In the genomic region with DNA sequence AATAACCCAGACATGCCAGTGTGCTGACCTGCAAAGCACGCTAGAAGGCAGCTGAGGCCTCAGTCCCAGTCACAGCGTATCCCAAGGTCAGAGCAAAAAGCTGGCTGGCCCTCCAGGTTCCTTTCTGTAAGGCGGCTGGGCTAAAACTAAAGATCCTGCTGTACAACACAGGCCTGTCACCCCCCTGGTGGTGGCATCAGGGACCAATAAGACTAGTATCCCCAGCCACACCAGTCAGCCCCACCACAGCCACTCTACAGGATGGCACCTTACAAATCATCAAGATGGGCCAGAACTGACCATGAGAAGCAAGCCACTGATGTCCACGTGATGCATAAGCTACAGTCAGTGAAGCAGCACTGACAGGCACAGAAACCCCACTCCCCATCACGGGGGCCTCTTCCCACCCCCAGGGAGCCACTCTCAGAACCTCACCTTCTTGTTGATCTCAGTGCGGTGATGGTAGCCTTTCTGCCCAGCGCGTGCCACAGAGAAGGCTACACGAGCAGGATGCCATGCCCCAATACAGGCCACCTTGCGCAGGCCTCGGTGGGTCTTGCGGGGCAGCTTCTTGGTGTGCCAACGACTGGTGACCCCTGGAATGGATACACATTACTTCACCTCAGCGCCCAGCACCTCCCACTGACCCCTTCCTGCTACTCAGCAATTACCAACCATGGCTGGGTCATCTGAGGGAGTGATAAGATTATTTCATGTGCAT, we compare ENCODE assay signal across 10 cellular contexts. TPM values are rescaled to one million over a fixed set of nuclear protein-coding genes. Genes with fewer than 3 reads are reported as not detected.
A peak's percentile ranks its signal among the peaks of the same experiment; 100 is the strongest.
DNase-seq lines count a peak whose midpoint lies in the region; ATAC-seq and TF ChIP-seq lines count a peak whose summit lies in the region.
"Had no signal": no experiment of that assay in that cellular context is flagged by ENCODE, and none has a peak within 500 bp of the region (broad histone marks: within the 10 kb centered on the region; RNA-seq: fewer than 3 reads in every experiment).

No MANE protein-coding gene starts in this region.

- H3K9me3 ChIP-seq in CD4-positive, alpha-beta T cell (ENCODE audit: control insufficient read depth, low read length), result no peaks in the 10 kb centered on the region
- no peaks in the 10 kb centered on the region for H3K9me3 ChIP-seq in right lobe of liver
- H3K9me3 ChIP-seq: neutrophil had no signal

- DNase-seq in CD4-positive, alpha-beta T cell, result no peak
- DNase-seq in HFFc6 (peak; percentile 25), astrocyte of the spinal cord (ENCODE audit: low read depth, low spot score) (no peak), right lobe of liver (no peak), NCI-H187 treated with DMSO at 0.1 percent for 48 hours (lab: John Stamatoyannopoulos, UW) (no peak), NCI-H2171 treated with DMSO at 0.1 percent for 48 hours (lab: John Stamatoyannopoulos, UW) (no peak), DMS79 treated with DMSO at 0.1 percent for 48 hours (lab: John Stamatoyannopoulos, UW) (no peak), NCI-H146 (lab: John Stamatoyannopoulos, UW) (no peak)
- DNase-seq: activated gamma-delta T cell had no signal

- no peak for TF ChIP-seq POLR2A in right lobe of liver (IDR thresholded peaks at IDR 0.05)

- TF ChIP-seq CTCF in CD4-positive, alpha-beta T cell (IDR thresholded peaks at IDR 0.05), result no peak
- TF ChIP-seq CTCF in HFFc6 (IDR thresholded peaks at IDR 0.05), result peak; percentile 66
- peak; percentile 5 for TF ChIP-seq CTCF in astrocyte of the spinal cord (IDR thresholded peaks at IDR 0.05; ENCODE audit: low read depth, low read length)
- peak in 1 of 4 donors; percentile 19 for TF ChIP-seq CTCF in right lobe of liver (IDR thresholded peaks at IDR 0.05)

- peaks cover 82% of the 10 kb centered on the region for H3K36me3 Mint-ChIP-seq in CD4-positive, alpha-beta T cell (ENCODE audit: low read depth)
- peaks cover 76% of the 10 kb centered on the region for H3K36me3 Mint-ChIP-seq in HFFc6 (ENCODE audit: low read depth)

- POLR2A ChIA-PET in CD4-positive, alpha-beta T cell (lab: Charles Lee), result interaction anchor here (1.4 to 5.8 kb wide), 5 partner anchors 14 to 179 kb away, joined by 3 to 96 read pairs (median 5); a partner anchor contains a TSS

- no peaks in the 10 kb centered on the region for H3K9me3 Mint-ChIP-seq in CD4-positive, alpha-beta T cell
- H3K9me3 Mint-ChIP-seq in HFFc6, result peaks cover 12% of the 10 kb centered on the region

- H3K27ac ChIP-seq in CD4-positive, alpha-beta T cell (ENCODE audit: low read depth, low read length), result no peak overlapping the region
- peak overlapping the region in 2 of 3 donors; percentile 4 to 5 for H3K27ac ChIP-seq in right lobe of liver
- H3K27ac ChIP-seq: neutrophil had no signal

- CTCF ChIA-PET in CD4-positive, alpha-beta T cell (lab: Charles Lee), result interaction anchor here (1.7 kb wide), 1 partner anchor 143 kb away, joined by 3 read pairs; no protein-coding TSS in a partner anchor

- H3K27me3 Mint-ChIP-seq in CD4-positive, alpha-beta T cell, result no peaks in the 10 kb centered on the region
- peaks cover 55% of the 10 kb centered on the region for H3K27me3 Mint-ChIP-seq in HFFc6 (ENCODE audit: insufficient read depth)

- no peaks in the 10 kb centered on the region for H3K27me3 ChIP-seq in CD4-positive, alpha-beta T cell (ENCODE audit: control insufficient read depth, insufficient read depth, low read length)
- H3K27me3 ChIP-seq in right lobe of liver, result no peaks in the 10 kb centered on the region

- H3K4me1 Mint-ChIP-seq in CD4-positive, alpha-beta T cell (ENCODE audit: low read depth), result peaks cover 45% of the 10 kb centered on the region
- peaks cover 80% of the 10 kb centered on the region for H3K4me1 Mint-ChIP-seq in HFFc6 (ENCODE audit: low read depth)

- H3K4me1 ChIP-seq in right lobe of liver, result peaks cover 3 to 50% (median 20%) of the 10 kb centered on the region in 4 donors

- in situ Hi-C loops in astrocyte of the spinal cord (cut with HindIII; ENCODE audit: low sequenced_read_pairs), result no loop called here

- no peak overlapping the region for H3K4me3 ChIP-seq in astrocyte of the spinal cord (ENCODE audit: low read depth, low read length)
- H3K4me3 ChIP-seq in right lobe of liver, result no peak overlapping the region

- ATAC-seq in CD4-positive, alpha-beta T cell (ENCODE audit: poor library complexity), result no peak
- no peak for ATAC-seq in right lobe of liver

- intact Hi-C loops in CD4-positive, alpha-beta T cell (cut with DNase I, micrococcal nuclease), result loop anchor here in 1 of 2 experiments (10.0 kb wide), 1 partner anchor 1260 kb away; a partner anchor contains a TSS
- intact Hi-C loops in right lobe of liver (cut with DNase I), result loop anchor here (5.0 to 10.0 kb wide), 2 partner anchors 70 to 142 kb away; a partner anchor contains a TSS

- H3K27ac Mint-ChIP-seq in CD4-positive, alpha-beta T cell, result peak overlapping the region; percentile 20
- H3K27ac Mint-ChIP-seq in HFFc6, result peak overlapping the region; percentile 100

- H3K36me3 ChIP-seq in right lobe of liver, result peaks cover 21 to 65% (median 45%) of the 10 kb centered on the region in 4 donors

- H3K4me3 Mint-ChIP-seq in CD4-positive, alpha-beta T cell, result no peak overlapping the region
- peak overlapping the region; percentile 100 for H3K4me3 Mint-ChIP-seq in HFFc6

- WGBS in right lobe of liver (ENCODE audit: insufficient coverage, low coverage, low lambda C conversion rate, missing lambda C conversion rate), result 50% methylated on average over 2 of the region's 14 CpGs

RNA-seq across cellular contexts. Expression of a gene that starts 5.0 kb away (rescaled TPM):
- total RNA-seq in CD4-positive, alpha-beta T cell, result 1,000 to 10,000 TPM; 3,952 to 3,974 TPM
- total RNA-seq in HFFc6 (2021; fragmentation: NEBNext Ultra II Directional; extraction: Animal tissue kit (Norgen Biotek cat#: 25700)), result 1,000 to 10,000 TPM; 1,444 to 1,605 (median 1,488) TPM
- total RNA-seq in right lobe of liver, result 100 to 1,000 TPM; 648 to 905 (median 743) TPM

RNA-seq across cellular contexts. Expression of a gene that starts 35.4 kb away (rescaled TPM):
- under 1 TPM; 0.44 to 0.59 TPM for total RNA-seq in CD4-positive, alpha-beta T cell
- 10 to 100 TPM; 16.0 to 20.2 (median 18.5) TPM for total RNA-seq in HFFc6 (2021; fragmentation: NEBNext Ultra II Directional; extraction: Animal tissue kit (Norgen Biotek cat#: 25700))
- total RNA-seq in right lobe of liver, result 1 to 10 TPM in 5 of 6 experiments, under 1 TPM in 1; 0.74 to 3.2 (median 2.2) TPM

Comparison
In these comparisons a context has a peak if more than half of its experiments do, and no peak if none do; other contexts are left out.
1. RNA of a gene that starts 35.4 kb away (total RNA-seq): 16.0 to 20.2 TPM in HFFc6; 0.74 to 3.2 TPM in right lobe of liver and 0.44 to 0.59 TPM in CD4-positive, alpha-beta T cell; every median in the first group is over 4 times any median in the second.